ENCODE assay signal across 8 cellular contexts in genomic region chr6:5671162-5671561, GRCh38.
DNase-seq lines count a peak whose midpoint lies in the region; ATAC-seq and TF ChIP-seq lines count a peak whose summit lies in the region.

No MANE protein-coding gene starts in this region.

- H3K27me3 ChIP-seq in prostate gland (replicated peaks; ENCODE audit: insufficient read depth), result no peaks in the 10 kb centered on the region

- no peak for TF ChIP-seq CTCF in omental fat pad (IDR thresholded peaks at IDR 0.05)
- no peak for TF ChIP-seq CTCF in prostate gland (IDR thresholded peaks at IDR 0.05)

- ATAC-seq in effector memory CD8-positive, alpha-beta T cell (replicated peaks), result peak; percentile 58
- ATAC-seq in omental fat pad (ENCODE audit: low FRiP score), result peak; percentile 54
- ATAC-seq in GM21515 (IDR thresholded peaks at IDR 0.05; ENCODE audit: unreplicated experiment), result no peak

- H3K4me1 ChIP-seq in prostate gland (replicated peaks), result no peaks in the 10 kb centered on the region

- intact Hi-C loops in activated naive CD4-positive, alpha-beta T cell treated with anti-CD3 and anti-CD28 coated beads for 36 hours (cut with micrococcal nuclease), result loop anchor here (2.0 kb wide), 1 partner anchor 200 kb away; no protein-coding TSS in a partner anchor
- intact Hi-C loops in prostate gland (cut with DNase I), result no loop called here

- no peaks in the 10 kb centered on the region for H3K27me3 Mint-ChIP-seq in activated naive CD4-positive, alpha-beta T cell treated with anti-CD3 and anti-CD28 coated beads for 36 hours (ENCODE audit: low read depth)
- no peaks in the 10 kb centered on the region for H3K27me3 Mint-ChIP-seq in effector memory CD8-positive, alpha-beta T cell

- TF ChIP-seq POLR2A in prostate gland (IDR thresholded peaks at IDR 0.05), result no peak

- peak overlapping the region; percentile 41 for H3K4me3 Mint-ChIP-seq in activated naive CD4-positive, alpha-beta T cell treated with anti-CD3 and anti-CD28 coated beads for 36 hours
- no peak overlapping the region for H3K4me3 Mint-ChIP-seq in effector memory CD8-positive, alpha-beta T cell

- H3K4me3 ChIP-seq in prostate gland, result no peak overlapping the region

- H3K27ac ChIP-seq in prostate gland, result no peak overlapping the region

- CTCF ChIA-PET in activated naive CD4-positive, alpha-beta T cell treated with anti-CD3 and anti-CD28 coated beads for 36 hours (lab: Charles Lee), result interaction anchor here (0.7 to 1.2 kb wide), 4 partner anchors 9 to 255 kb away, joined by 3 read pairs; no protein-coding TSS in a partner anchor

- WGBS in prostate gland, result 70% methylated on average over 5 of the region's 5 CpGs

- peaks cover 54% of the 10 kb centered on the region for H3K4me1 Mint-ChIP-seq in activated naive CD4-positive, alpha-beta T cell treated with anti-CD3 and anti-CD28 coated beads for 36 hours (ENCODE audit: low read depth)
- H3K4me1 Mint-ChIP-seq in effector memory CD8-positive, alpha-beta T cell (ENCODE audit: low read depth in 2 of 2), result peaks cover 14 to 16% of the 10 kb centered on the region in 2 donors

- DNase-seq in activated naive CD4-positive, alpha-beta T cell treated with anti-CD3 and anti-CD28 coated beads for 36 hours, result peak; percentile 51
- no peak for DNase-seq in activated naive CD4-positive, alpha-beta T cell treated with anti-CD3 and anti-CD28 coated beads, Interleukin-2, amount 50 U/mL, for 16 hours
- DNase-seq in NOMO-1 (lab: John Stamatoyannopoulos, UW; ENCODE audit: unreplicated experiment in 2 of 2) (peak; percentile 92 to 99), omental fat pad (ENCODE audit: low spot score) (no peak), prostate gland (ENCODE audit: low spot score) (no peak), A172 (ENCODE audit: low spot score) (no peak)
- DNase-seq in effector memory CD8-positive, alpha-beta T cell, result no peak

- H3K36me3 ChIP-seq in prostate gland, result no peaks in the 10 kb centered on the region

- H3K27ac Mint-ChIP-seq in activated naive CD4-positive, alpha-beta T cell treated with anti-CD3 and anti-CD28 coated beads for 36 hours, result peak overlapping the region; percentile 70
- H3K27ac Mint-ChIP-seq in effector memory CD8-positive, alpha-beta T cell, result no peak overlapping the region

- no peaks in the 10 kb centered on the region for H3K9me3 ChIP-seq in prostate gland

- H3K36me3 Mint-ChIP-seq in activated naive CD4-positive, alpha-beta T cell treated with anti-CD3 and anti-CD28 coated beads for 36 hours (ENCODE audit: low read depth), result peaks cover 4% of the 10 kb centered on the region
- H3K36me3 Mint-ChIP-seq in effector memory CD8-positive, alpha-beta T cell (ENCODE audit: insufficient read depth), result peaks cover 3% of the 10 kb centered on the region

- no peaks in the 10 kb centered on the region for H3K9me3 Mint-ChIP-seq in activated naive CD4-positive, alpha-beta T cell treated with anti-CD3 and anti-CD28 coated beads for 36 hours
- no peaks in the 10 kb centered on the region for H3K9me3 Mint-ChIP-seq in effector memory CD8-positive, alpha-beta T cell

Comparison
In these comparisons a context has a peak if more than half of its experiments do, and no peak if none do; other contexts are left out.
1. DNase-seq: peak in activated naive CD4-positive, alpha-beta T cell treated with anti-CD3 and anti-CD28 coated beads for 36 hours (single experiment) and NOMO-1 (2 of 2); none in activated naive CD4-positive, alpha-beta T cell treated with anti-CD3 and anti-CD28 coated beads, Interleukin-2, amount 50 U/mL, for 16 hours (single experiment), effector memory CD8-positive, alpha-beta T cell (0 of 3), omental fat pad (single experiment), prostate gland (single experiment) and A172 (single experiment).